In the genomic region with DNA sequence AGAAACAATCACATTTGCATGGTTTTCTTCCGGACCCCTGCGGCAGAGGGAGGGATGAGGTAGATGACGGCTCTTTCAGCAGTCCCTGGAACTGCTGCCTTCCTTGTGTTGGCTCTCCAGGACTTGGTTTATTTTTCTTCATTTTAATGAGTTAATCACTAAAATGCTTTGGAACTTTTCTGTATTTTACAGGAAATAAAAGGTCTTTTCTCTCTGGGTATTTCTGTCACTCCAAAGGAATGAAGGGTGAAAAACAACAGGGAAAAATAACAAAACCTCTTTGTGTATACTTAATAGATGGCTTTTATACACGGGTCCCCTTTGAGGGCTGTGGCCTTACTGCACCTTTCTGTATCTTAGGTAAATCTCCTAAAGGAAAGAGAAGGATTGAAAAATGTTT, we compare ENCODE assay signal across 23 cellular contexts.
DNase-seq lines count a peak whose midpoint lies in the region; ATAC-seq and TF ChIP-seq lines count a peak whose summit lies in the region.
"Had no signal": no experiment of that assay in that cellular context is flagged by ENCODE, and none has a peak within 500 bp of the region (broad histone marks: within the 10 kb centered on the region; RNA-seq: fewer than 3 reads in every experiment).

No MANE protein-coding gene starts in this region.

- TF ChIP-seq CTCF in ascending aorta (IDR thresholded peaks at IDR 0.05) (no peak), esophagus muscularis mucosa (IDR thresholded peaks at IDR 0.05) (no peak), nephron progenitor cell (IDR thresholded peaks at IDR 0.05) (no peak)
- no peak for TF ChIP-seq CTCF in CD4-positive, alpha-beta T cell (IDR thresholded peaks at IDR 0.05)

- intact Hi-C loops in ascending aorta (cut with DNase I) (no loop called here), esophagus muscularis mucosa (cut with DNase I) (no loop called here), aorta (cut with DNase I) (no loop called here)
- intact Hi-C loops in CD4-positive, alpha-beta T cell (cut with DNase I, micrococcal nuclease): no loop called here

- DNase-seq in ascending aorta (ENCODE audit: low spot score in 2 of 2): no peak
- DNase-seq in esophagus muscularis mucosa (ENCODE audit: extremely low spot score): no peak
- no peak for DNase-seq in nephron progenitor cell
- DNase-seq in aorta: no peak
- DNase-seq in CD4-positive, alpha-beta T cell: no peak
- DNase-seq: BE2C, COR-L47, DMS79, GM23248, H9, HFFc6, MG63, NCI-H1417 treated with DMSO at 0.1 percent for 48 hours, NCI-H187 treated with DMSO at 0.1 percent for 48 hours, NCI-H748 treated with DMSO at 0.1 percent for 48 hours, SHP77 treated with DMSO at 0.1 percent for 48 hours, SK-N-SH had no signal

- CTCF ChIA-PET in CD4-positive, alpha-beta T cell (lab: Charles Lee): no interaction called here

- no peak overlapping the region for H3K4me3 ChIP-seq in ascending aorta
- H3K4me3 ChIP-seq in esophagus muscularis mucosa: no peak overlapping the region
- no peak overlapping the region for H3K4me3 ChIP-seq in aorta (ENCODE audit: low read length in 2 of 2)
- H3K4me3 ChIP-seq: GM23248, K562, MG63 had no signal

- peaks cover 53% of the 10 kb centered on the region for H3K36me3 Mint-ChIP-seq in nephron progenitor cell (ENCODE audit: low read depth)
- H3K36me3 Mint-ChIP-seq in CD4-positive, alpha-beta T cell (ENCODE audit: low read depth): no peaks in the 10 kb centered on the region

- TF ChIP-seq POLR2A in esophagus muscularis mucosa (IDR thresholded peaks at IDR 0.05; ENCODE audit: low read depth): no peak

- H3K4me3 Mint-ChIP-seq in nephron progenitor cell: no peak overlapping the region
- H3K4me3 Mint-ChIP-seq in CD4-positive, alpha-beta T cell: no peak overlapping the region
- H3K4me3 Mint-ChIP-seq: H9, HFFc6 had no signal

- peaks cover 0 to 32% of the 10 kb centered on the region in 2 donors for H3K4me1 ChIP-seq in ascending aorta
- H3K4me1 ChIP-seq in esophagus muscularis mucosa: peaks cover 18 to 39% (median 34%) of the 10 kb centered on the region in 4 donors
- H3K4me1 ChIP-seq in aorta (ENCODE audit: control insufficient read depth in 1 of 2, insufficient read depth in 2 of 2, low read length in 2 of 2): no peaks in the 10 kb centered on the region

- H3K36me3 ChIP-seq in ascending aorta (no peaks in the 10 kb centered on the region), esophagus muscularis mucosa (peaks cover 0 to 8% (median under 1%) of the 10 kb centered on the region in 4 donors), aorta (ENCODE audit: control insufficient read depth in 1 of 2, insufficient read depth in 2 of 2, low read length in 1 of 2) (no peaks in the 10 kb centered on the region)
- H3K36me3 ChIP-seq: BE2C, MG63 had no signal

- TF ChIP-seq EP300 in esophagus muscularis mucosa (IDR thresholded peaks at IDR 0.05): no peak

- H3K27ac ChIP-seq in ascending aorta (peak overlapping the region; percentile 74 to 76), esophagus muscularis mucosa (replicated peaks in 1 of 4) (peak overlapping the region; percentile 45 to 98 (median 52)), aorta (ENCODE audit: low read depth in 1 of 2, low read length in 2 of 2) (peak overlapping the region; percentile 57 to 85)
- H3K27ac ChIP-seq in CD4-positive, alpha-beta T cell (ENCODE audit: low read depth, low read length): no peak overlapping the region
- H3K27ac ChIP-seq: GM23248, HL-60, RWPE1 had no signal

- 61% methylated on average over 4 of the region's 4 CpGs for WGBS in esophagus muscularis mucosa
- WGBS in aorta, 2 donors: 8 to 11% methylated on average over 4 of the region's 4 CpGs

- peaks cover 6% of the 10 kb centered on the region for H3K27me3 Mint-ChIP-seq in nephron progenitor cell (ENCODE audit: low read depth, poor library complexity)
- no peaks in the 10 kb centered on the region for H3K27me3 Mint-ChIP-seq in CD4-positive, alpha-beta T cell

- H3K27me3 ChIP-seq in ascending aorta (no peaks in the 10 kb centered on the region), esophagus muscularis mucosa (no peaks in the 10 kb centered on the region), aorta (ENCODE audit: control insufficient read depth in 1 of 2, insufficient read depth in 2 of 2, low read length in 1 of 2) (no peaks in the 10 kb centered on the region)
- H3K27me3 ChIP-seq in CD4-positive, alpha-beta T cell (ENCODE audit: control insufficient read depth, insufficient read depth, low read length): no peaks in the 10 kb centered on the region
- H3K27me3 ChIP-seq: BE2C, MG63 had no signal

- peaks cover 21% of the 10 kb centered on the region for H3K4me1 Mint-ChIP-seq in nephron progenitor cell
- no peaks in the 10 kb centered on the region for H3K4me1 Mint-ChIP-seq in CD4-positive, alpha-beta T cell (ENCODE audit: low read depth)

- H3K9me3 Mint-ChIP-seq in nephron progenitor cell: no peaks in the 10 kb centered on the region
- no peaks in the 10 kb centered on the region for H3K9me3 Mint-ChIP-seq in CD4-positive, alpha-beta T cell
- H3K9me3 Mint-ChIP-seq: H9, HFFc6 had no signal

- peak overlapping the region; percentile 8 for H3K27ac Mint-ChIP-seq in nephron progenitor cell
- H3K27ac Mint-ChIP-seq in CD4-positive, alpha-beta T cell: no peak overlapping the region
- H3K27ac Mint-ChIP-seq: H9, HFFc6 had no signal

- POLR2A ChIA-PET in CD4-positive, alpha-beta T cell (lab: Charles Lee): no interaction called here

- no peaks in the 10 kb centered on the region for H3K9me3 ChIP-seq in ascending aorta
- H3K9me3 ChIP-seq in esophagus muscularis mucosa: no peaks in the 10 kb centered on the region
- no peaks in the 10 kb centered on the region for H3K9me3 ChIP-seq in aorta (ENCODE audit: control insufficient read depth, low read length)
- H3K9me3 ChIP-seq in CD4-positive, alpha-beta T cell (ENCODE audit: control insufficient read depth, low read length): no peaks in the 10 kb centered on the region
- H3K9me3 ChIP-seq: BE2C, MG63, SK-N-SH had no signal

- ATAC-seq in aorta (ENCODE audit: low FRiP score): no peak
- no peak for ATAC-seq in GM18907 (IDR thresholded peaks at IDR 0.05; ENCODE audit: unreplicated experiment)
- ATAC-seq in CD4-positive, alpha-beta T cell (ENCODE audit: poor library complexity): no peak
- ATAC-seq in GM18870 (IDR thresholded peaks at IDR 0.05; ENCODE audit: unreplicated experiment): no peak
- ATAC-seq: HepG2, K562 had no signal
